ENCODE assay signal across 1 cellular context in the genomic region with DNA sequence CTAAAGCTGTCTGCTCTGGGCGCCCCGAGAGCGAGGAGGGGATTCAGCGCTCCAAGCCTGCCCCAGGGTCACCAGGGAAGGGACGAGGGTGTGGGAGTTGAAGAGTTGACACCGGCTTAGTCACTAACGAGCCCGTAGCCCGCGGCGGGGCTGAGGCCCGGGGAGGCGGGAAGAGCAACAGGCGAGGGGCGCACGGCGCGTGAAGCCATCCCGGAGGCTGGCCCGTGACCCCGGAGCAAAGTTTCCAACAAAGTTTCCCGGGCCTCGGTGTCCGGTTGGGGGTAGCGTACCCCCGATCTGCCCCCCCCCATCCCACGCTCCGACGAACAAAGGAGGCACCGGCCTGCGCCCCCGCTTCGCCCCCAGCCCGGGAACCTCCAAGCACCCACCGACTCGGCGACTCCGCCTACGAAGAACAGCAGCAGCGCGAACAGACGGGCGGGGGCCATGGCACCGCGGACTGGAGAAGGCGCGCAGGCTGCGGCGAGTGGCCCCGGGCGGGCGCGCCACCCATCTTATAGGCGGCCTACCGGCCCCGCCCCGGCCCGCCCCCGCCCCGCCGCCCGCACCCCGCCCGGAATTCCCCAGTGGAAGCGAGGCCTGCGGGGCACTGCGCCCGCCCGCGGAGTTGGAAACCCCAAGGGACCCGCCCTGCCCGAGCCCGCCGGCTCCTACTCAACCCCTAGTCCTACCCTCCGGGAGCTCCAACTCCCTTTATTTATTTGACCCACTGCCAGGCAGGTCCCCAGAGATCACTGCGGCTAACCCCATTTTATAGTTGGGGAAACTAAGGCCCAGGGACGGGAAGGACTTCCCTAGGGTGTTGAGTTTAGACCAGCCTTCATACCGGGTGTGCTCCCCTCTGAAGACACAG.
TF ChIP-seq lines count a peak whose summit lies in the region.

A gene with protein sequence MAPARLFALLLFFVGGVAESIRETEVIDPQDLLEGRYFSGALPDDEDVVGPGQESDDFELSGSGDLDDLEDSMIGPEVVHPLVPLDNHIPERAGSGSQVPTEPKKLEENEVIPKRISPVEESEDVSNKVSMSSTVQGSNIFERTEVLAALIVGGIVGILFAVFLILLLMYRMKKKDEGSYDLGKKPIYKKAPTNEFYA (minus strand): TSS at position 489 of the 874 bp plus-strand sequence. CDS start 40 bp downstream, at position 449.

TF ChIP-seq in HEK293, 187 proteins besides CTCF, POLR2A, EP300 and RAD21 (continued from another document):
- TF ChIP-seq, protein P1, sequence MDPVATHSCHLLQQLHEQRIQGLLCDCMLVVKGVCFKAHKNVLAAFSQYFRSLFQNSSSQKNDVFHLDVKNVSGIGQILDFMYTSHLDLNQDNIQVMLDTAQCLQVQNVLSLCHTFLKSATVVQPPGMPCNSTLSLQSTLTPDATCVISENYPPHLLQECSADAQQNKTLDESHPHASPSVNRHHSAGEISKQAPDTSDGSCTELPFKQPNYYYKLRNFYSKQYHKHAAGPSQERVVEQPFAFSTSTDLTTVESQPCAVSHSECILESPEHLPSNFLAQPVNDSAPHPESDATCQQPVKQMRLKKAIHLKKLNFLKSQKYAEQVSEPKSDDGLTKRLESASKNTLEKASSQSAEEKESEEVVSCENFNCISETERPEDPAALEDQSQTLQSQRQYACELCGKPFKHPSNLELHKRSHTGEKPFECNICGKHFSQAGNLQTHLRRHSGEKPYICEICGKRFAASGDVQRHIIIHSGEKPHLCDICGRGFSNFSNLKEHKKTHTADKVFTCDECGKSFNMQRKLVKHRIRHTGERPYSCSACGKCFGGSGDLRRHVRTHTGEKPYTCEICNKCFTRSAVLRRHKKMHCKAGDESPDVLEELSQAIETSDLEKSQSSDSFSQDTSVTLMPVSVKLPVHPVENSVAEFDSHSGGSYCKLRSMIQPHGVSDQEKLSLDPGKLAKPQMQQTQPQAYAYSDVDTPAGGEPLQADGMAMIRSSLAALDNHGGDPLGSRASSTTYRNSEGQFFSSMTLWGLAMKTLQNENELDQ (tag by site-specific recombination; IDR thresholded peaks at IDR 0.05; ENCODE audit: low read depth): no peak
